Comparison of ENCODE assay signal across 8 cellular contexts in genomic region chr1:207805841-207806421, GRCh38. TPM values are rescaled to one million over a fixed set of nuclear protein-coding genes. Genes with fewer than 3 reads are reported as not detected.
DNase-seq lines count a peak whose midpoint lies in the region; ATAC-seq and TF ChIP-seq lines count a peak whose summit lies in the region.

No MANE protein-coding gene starts in this region.

- TF ChIP-seq CTCF in Calu3 (IDR thresholded peaks at IDR 0.05; ENCODE audit: unreplicated experiment), result no peak

- no peaks in the 10 kb centered on the region for H3K9me3 Mint-ChIP-seq in activated T-helper 17 cell treated with anti-CD3 and anti-CD28 coated beads, Interleukin-2, amount 50 U/mL, for 72 hours
- H3K9me3 Mint-ChIP-seq in Calu3 (ENCODE audit: low read depth, unreplicated experiment), result no peaks in the 10 kb centered on the region

- CTCF ChIA-PET in Calu3 (lab: Charles Lee), result interaction anchor here (1.9 kb wide), 1 partner anchor 17 kb away, joined by 5 read pairs; no protein-coding TSS in a partner anchor

- no peak overlapping the region for H3K4me3 Mint-ChIP-seq in activated T-helper 17 cell treated with anti-CD3 and anti-CD28 coated beads, Interleukin-2, amount 50 U/mL, for 72 hours
- H3K4me3 Mint-ChIP-seq in Calu3 (ENCODE audit: low read depth, unreplicated experiment), result no peak overlapping the region

- peak; percentile 95 for DNase-seq in ELR (ENCODE audit: low read depth)
- peak in 40 of 42 donors; percentile 58 to 96 (median 82) for DNase-seq in head of caudate nucleus
- peak; percentile 78 for DNase-seq in sciatic nerve (ENCODE audit: low spot score)
- no peak for DNase-seq in Calu3
- no peak for DNase-seq in SHP77 treated with DMSO at 0.1 percent for 48 hours (lab: John Stamatoyannopoulos, UW)
- DNase-seq in DMS53 treated with DMSO at 0.1 percent for 48 hours (lab: John Stamatoyannopoulos, UW; ENCODE audit: unreplicated experiment), result no peak

- H3K27me3 Mint-ChIP-seq in activated T-helper 17 cell treated with anti-CD3 and anti-CD28 coated beads, Interleukin-2, amount 50 U/mL, for 72 hours, result no peaks in the 10 kb centered on the region
- no peaks in the 10 kb centered on the region for H3K27me3 Mint-ChIP-seq in Calu3 (ENCODE audit: unreplicated experiment)

- H3K27ac Mint-ChIP-seq in activated T-helper 17 cell treated with anti-CD3 and anti-CD28 coated beads, Interleukin-2, amount 50 U/mL, for 72 hours, result peak overlapping the region; percentile 53
- no peak overlapping the region for H3K27ac Mint-ChIP-seq in Calu3 (ENCODE audit: unreplicated experiment)

- BruUV-seq in Calu3 (replicated peaks; lab: Mats Ljungman, UMichigan), result no TSS peak

- ATAC-seq in activated T-helper 17 cell treated with anti-CD3 and anti-CD28 coated beads, Interleukin-2, amount 50 U/mL, for 72 hours (replicated peaks), result no peak
- ATAC-seq in sciatic nerve (peak; percentile 88), HG02981 (IDR thresholded peaks at IDR 0.05; ENCODE audit: unreplicated experiment) (no peak)

- intact Hi-C loops in head of caudate nucleus (cut with DNase I), result no loop called here
- intact Hi-C loops in sciatic nerve (cut with DNase I), result no loop called here
- intact Hi-C loops in Calu3 (cut with micrococcal nuclease; ENCODE audit: unreplicated experiment), result no loop called here

- peaks cover 14% of the 10 kb centered on the region for H3K4me1 Mint-ChIP-seq in activated T-helper 17 cell treated with anti-CD3 and anti-CD28 coated beads, Interleukin-2, amount 50 U/mL, for 72 hours
- no peaks in the 10 kb centered on the region for H3K4me1 Mint-ChIP-seq in Calu3 (ENCODE audit: low read depth, unreplicated experiment)

- peaks cover 98% of the 10 kb centered on the region for H3K36me3 Mint-ChIP-seq in activated T-helper 17 cell treated with anti-CD3 and anti-CD28 coated beads, Interleukin-2, amount 50 U/mL, for 72 hours (ENCODE audit: low read depth)
- peaks cover 31% of the 10 kb centered on the region for H3K36me3 Mint-ChIP-seq in Calu3 (ENCODE audit: insufficient read depth, unreplicated experiment)

RNA-seq across cellular contexts. Expression of gene CD46, which starts 54.1 kb away (rescaled TPM):
- 100 to 1,000 TPM in 1 of 2 donors, 10 to 100 TPM in 1; 94.5 to 111 TPM for total RNA-seq in activated T-helper 17 cell treated with anti-CD3 and anti-CD28 coated beads, Interleukin-2, amount 50 U/mL, for 72 hours
- 186 TPM for total RNA-seq in sciatic nerve
- total RNA-seq in Calu3 (2022), result 487 and 635 TPM in 2 replicates

Comparison
In these comparisons a context has a peak if more than half of its experiments do, and no peak if none do; other contexts are left out.
1. DNase-seq: peak in ELR (single experiment), head of caudate nucleus (40 of 42) and sciatic nerve (single experiment); none in Calu3 (single experiment), SHP77 treated with DMSO at 0.1 percent for 48 hours (single experiment) and DMS53 treated with DMSO at 0.1 percent for 48 hours (single experiment).